Comparison of ENCODE assay signal across 22 cellular contexts in genomic region chr11:40271361-40271760, GRCh38.
"Had no signal": no experiment of that assay in that cellular context is flagged by ENCODE, and none has a peak within 500 bp of the region (broad histone marks: within the 10 kb centered on the region; RNA-seq: fewer than 3 reads in every experiment).

No MANE protein-coding gene starts in this region.

- H2AFZ ChIP-seq: hepatocyte, parathyroid adenoma had no signal

- H3K36me3 ChIP-seq: colonic mucosa, esophagus muscularis mucosa, gastroesophageal sphincter, heart left ventricle, right atrium auricular region, suprapubic skin, thyroid gland had no signal

- H3K9me3 ChIP-seq: colonic mucosa, esophagus muscularis mucosa, gastroesophageal sphincter, heart left ventricle, right atrium auricular region, suprapubic skin, thyroid gland had no signal

- DNase-seq: colonic mucosa; effector memory CD4-positive, alpha-beta T cell; foreskin keratinocyte; heart left ventricle; mesendoderm; natural killer cell; stimulated activated CD4-positive, alpha-beta T cell treated with anti-CD3 and anti-CD28 coated beads, Interleukin-12 subunit alpha, Interleukin-12 subunit beta, amount 100 ng/mL, for 4 hours; stimulated activated CD4-positive, alpha-beta T cell treated with anti-CD3 and anti-CD28 coated beads, Interleukin-1b, Interleukin-23, amount 100 ng/mL, for 48 hours; stimulated activated CD4-positive, alpha-beta T cell treated with anti-CD3 and anti-CD28 coated beads, Interleukin-4, amount 100 ng/mL, for 1 hour; stimulated activated CD8-positive, alpha-beta memory T cell treated with anti-CD3 and anti-CD28 coated beads, Interleukin-4, amount 100 ng/mL, for 48 hours; stimulated activated naive CD4-positive, alpha-beta T cell; stimulated activated naive CD8-positive, alpha-beta T cell treated with anti-CD3 and anti-CD28 coated beads, Interleukin-15, amount 100 ng/mL, for 72 hours; thyroid gland had no signal

- H3K27ac ChIP-seq: colonic mucosa, esophagus muscularis mucosa, foreskin keratinocyte, gastroesophageal sphincter, heart left ventricle, hepatocyte, parathyroid adenoma, right atrium auricular region, suprapubic skin, thyroid gland had no signal

- H3K27me3 ChIP-seq: colonic mucosa, esophagus muscularis mucosa, foreskin keratinocyte, gastroesophageal sphincter, heart left ventricle, hepatocyte, right atrium auricular region, suprapubic skin, thyroid gland had no signal

- H3K9ac ChIP-seq: parathyroid adenoma had no signal

- H3K4me1 ChIP-seq: colonic mucosa, esophagus muscularis mucosa, foreskin keratinocyte, gastroesophageal sphincter, heart left ventricle, parathyroid adenoma, right atrium auricular region, suprapubic skin, thyroid gland had no signal

- H3K4me2 ChIP-seq: hepatocyte, smooth muscle cell had no signal

- H3K4me3 ChIP-seq: colonic mucosa, esophagus muscularis mucosa, gastroesophageal sphincter, heart left ventricle, hepatocyte, right atrium auricular region, smooth muscle cell, suprapubic skin, thyroid gland had no signal

- ATAC-seq: foreskin keratinocyte; gastroesophageal sphincter; heart left ventricle; left lobe of liver; natural killer cell; sciatic nerve; stimulated activated naive CD8-positive, alpha-beta T cell treated with anti-CD3 and anti-CD28 coated beads, Interleukin-15, amount 100 ng/mL, for 72 hours had no signal

- H3K79me2 ChIP-seq: hepatocyte, parathyroid adenoma had no signal
